8 cellular contexts compared by ENCODE assay signal in genomic region chr10:133329401-133330202, GRCh38. TPM values are rescaled to one million over a fixed set of nuclear protein-coding genes. Genes with fewer than 3 reads are reported as not detected.
A peak's percentile ranks its signal among the peaks of the same experiment; 100 is the strongest.
DNase-seq lines count a peak whose midpoint lies in the region; ATAC-seq and TF ChIP-seq lines count a peak whose summit lies in the region.

No MANE protein-coding gene starts in this region.

- peaks cover 11% of the 10 kb centered on the region for H3K4me1 ChIP-seq in Caco-2
- H3K4me1 ChIP-seq in OCI-LY3 (ENCODE audit: low read length), result no peaks in the 10 kb centered on the region
- H3K4me1 ChIP-seq in naive thymus-derived CD4-positive, alpha-beta T cell (ENCODE audit: control insufficient read depth in 2 of 2, insufficient read depth in 2 of 2, low read length in 2 of 2), result peaks cover 8 to 18% of the 10 kb centered on the region in 2 donors

- H3K27ac ChIP-seq in OCI-LY3 (ENCODE audit: low read length), result no peak overlapping the region
- H3K27ac ChIP-seq in naive thymus-derived CD4-positive, alpha-beta T cell (ENCODE audit: low read depth, low read length), result no peak overlapping the region

- POLR2A ChIA-PET in Caco-2 (lab: Charles Lee), result interaction anchor here (0.6 to 1.1 kb wide), 2 partner anchors 19 to 28 kb away, joined by 3 to 4 read pairs; partner anchors contain the start of gene FUOM
- POLR2A ChIA-PET in naive thymus-derived CD4-positive, alpha-beta T cell (lab: Charles Lee), result interaction anchor here (0.6 to 1.0 kb wide), 2 partner anchors 60 to 706 kb away, joined by 3 to 4 read pairs; no protein-coding TSS in a partner anchor

- no peaks in the 10 kb centered on the region for H3K9me3 Mint-ChIP-seq in Caco-2 (ENCODE audit: unreplicated experiment)
- H3K9me3 Mint-ChIP-seq in naive thymus-derived CD4-positive, alpha-beta T cell, result peaks cover 0 to 8% (median 0%) of the 10 kb centered on the region in 11 donors
- H3K9me3 Mint-ChIP-seq in stimulated activated memory B cell treated with anti-CD40 and anti-IgM and Interleukin-4, amounts not matched to agents 10 μg/mL and 1 μg/mL and 100 μg/mL, for 72 hours, result peaks cover 2% of the 10 kb centered on the region

- ATAC-seq in GM19463 (IDR thresholded peaks at IDR 0.05; ENCODE audit: unreplicated experiment), result peak; percentile 88
- peak; percentile 92 for ATAC-seq in naive thymus-derived CD4-positive, alpha-beta T cell
- ATAC-seq in stimulated activated memory B cell treated with anti-CD40 and anti-IgM and Interleukin-4, amounts not matched to agents 10 μg/mL and 1 μg/mL and 100 μg/mL, for 72 hours, result peak; percentile 89

- H3K27me3 Mint-ChIP-seq in Caco-2 (ENCODE audit: insufficient read depth, unreplicated experiment), result peaks cover 32% of the 10 kb centered on the region
- H3K27me3 Mint-ChIP-seq in naive thymus-derived CD4-positive, alpha-beta T cell, result peaks cover 12 to 77% (median 19%) of the 10 kb centered on the region in 5 donors
- peaks cover 82% of the 10 kb centered on the region for H3K27me3 Mint-ChIP-seq in stimulated activated memory B cell treated with anti-CD40 and anti-IgM and Interleukin-4, amounts not matched to agents 10 μg/mL and 1 μg/mL and 100 μg/mL, for 72 hours

- TF ChIP-seq CTCF in Caco-2 (IDR thresholded peaks at IDR 0.05; ENCODE audit: insufficient read depth in 1 of 2, low read depth in 1 of 2, low read length in 1 of 2, severe bottlenecking in 1 of 2, unreplicated experiment in 1 of 2), result peak; percentile 98 to 99
- TF ChIP-seq CTCF in OCI-LY3 (IDR thresholded peaks at IDR 0.05; ENCODE audit: low read depth, low read length), result peak; percentile 72

- H3K4me1 Mint-ChIP-seq in Caco-2 (ENCODE audit: low read depth, unreplicated experiment), result peaks cover 7% of the 10 kb centered on the region
- peaks cover 4 to 18% (median 12%) of the 10 kb centered on the region in 7 donors for H3K4me1 Mint-ChIP-seq in naive thymus-derived CD4-positive, alpha-beta T cell
- peaks cover 37% of the 10 kb centered on the region for H3K4me1 Mint-ChIP-seq in stimulated activated memory B cell treated with anti-CD40 and anti-IgM and Interleukin-4, amounts not matched to agents 10 μg/mL and 1 μg/mL and 100 μg/mL, for 72 hours

- H3K9ac ChIP-seq in OCI-LY3 (ENCODE audit: low read length), result no peak overlapping the region

- H3K4me3 ChIP-seq in Caco-2 (ENCODE audit: low read depth, low read length) (peak overlapping the region; percentile 11; the same call in 1 of the 2 replicates), OCI-LY3 (ENCODE audit: low read length) (peak overlapping the region; percentile 72)
- H3K4me3 ChIP-seq in naive thymus-derived CD4-positive, alpha-beta T cell (ENCODE audit: low read length), result no peak overlapping the region

- no peaks in the 10 kb centered on the region for H4K20me1 ChIP-seq in OCI-LY3 (ENCODE audit: insufficient read depth, low read length)

- H3K27me3 ChIP-seq in Caco-2 (replicated peaks; ENCODE audit: control insufficient read depth, insufficient read depth, low read length) (0 out of 2 replicates have a peak, but pooled peaks cover 3% of the 10 kb centered on the region), OCI-LY3 (ENCODE audit: low read depth, low read length) (peaks cover 8% of the 10 kb centered on the region)
- peaks cover 8 to 12% of the 10 kb centered on the region in 2 donors for H3K27me3 ChIP-seq in naive thymus-derived CD4-positive, alpha-beta T cell (ENCODE audit: control insufficient read depth in 2 of 2, insufficient read depth in 2 of 2, low read length in 2 of 2)

- H3K36me3 Mint-ChIP-seq in Caco-2 (ENCODE audit: insufficient read depth, unreplicated experiment), result peaks cover 5% of the 10 kb centered on the region
- H3K36me3 Mint-ChIP-seq in naive thymus-derived CD4-positive, alpha-beta T cell, result no peaks in the 10 kb centered on the region
- H3K36me3 Mint-ChIP-seq in stimulated activated memory B cell treated with anti-CD40 and anti-IgM and Interleukin-4, amounts not matched to agents 10 μg/mL and 1 μg/mL and 100 μg/mL, for 72 hours, result no peaks in the 10 kb centered on the region

- peak overlapping the region; percentile 66 for H3K4me3 Mint-ChIP-seq in Caco-2 (ENCODE audit: unreplicated experiment)
- peak overlapping the region in 8 of 10 donors; percentile 10 to 58 (median 42) for H3K4me3 Mint-ChIP-seq in naive thymus-derived CD4-positive, alpha-beta T cell
- H3K4me3 Mint-ChIP-seq in stimulated activated memory B cell treated with anti-CD40 and anti-IgM and Interleukin-4, amounts not matched to agents 10 μg/mL and 1 μg/mL and 100 μg/mL, for 72 hours, result peak overlapping the region; percentile 77

- intact Hi-C loops in Caco-2 (cut with micrococcal nuclease; ENCODE audit: unreplicated experiment), result loop anchor here (1.0 to 5.0 kb wide), 4 partner anchors 21 to 191 kb away; partner anchors contain the start of genes ECHS1 and MTG1
- intact Hi-C loops in naive thymus-derived CD4-positive, alpha-beta T cell (cut with micrococcal nuclease), result loop anchor here (1.0 to 5.0 kb wide), 11 partner anchors 28 to 387 kb away; partner anchors contain the start of genes MTG1 (in 2 of the 2), CFAP46 (in 1 of the 2), PAOX (in 1 of the 2) and SCART1 (in 1 of the 2)

- CTCF ChIA-PET in Caco-2 (lab: Charles Lee), result interaction anchor here (0.6 to 2.1 kb wide), 13 partner anchors 10 to 153 kb away, joined by 3 to 11 read pairs (median 3); partner anchors contain the start of genes FUOM and MTG1
- CTCF ChIA-PET in naive thymus-derived CD4-positive, alpha-beta T cell (lab: Charles Lee), result interaction anchor here (0.5 to 1.9 kb wide), 19 partner anchors 8 to 284 kb away, joined by 3 to 17 read pairs (median 4); partner anchors contain the start of gene FUOM

- H3K27ac Mint-ChIP-seq in Caco-2 (ENCODE audit: unreplicated experiment), result no peak overlapping the region
- peak overlapping the region in 1 of 9 donors; percentile 71 for H3K27ac Mint-ChIP-seq in naive thymus-derived CD4-positive, alpha-beta T cell
- H3K27ac Mint-ChIP-seq in stimulated activated memory B cell treated with anti-CD40 and anti-IgM and Interleukin-4, amounts not matched to agents 10 μg/mL and 1 μg/mL and 100 μg/mL, for 72 hours, result no peak overlapping the region

- H3K9me3 ChIP-seq in Caco-2, result peaks cover 5% of the 10 kb centered on the region; the same call in 1 of the 2 replicates
- no peaks in the 10 kb centered on the region for H3K9me3 ChIP-seq in OCI-LY3 (ENCODE audit: insufficient read depth, low read length)
- H3K9me3 ChIP-seq in naive thymus-derived CD4-positive, alpha-beta T cell (ENCODE audit: control insufficient read depth in 2 of 3, low read length in 3 of 3), result no peaks in the 10 kb centered on the region

- no peaks in the 10 kb centered on the region for H3K36me3 ChIP-seq in Caco-2 (ENCODE audit: control insufficient read depth, insufficient read depth, low read length)
- H3K36me3 ChIP-seq in OCI-LY3 (replicated peaks; ENCODE audit: low read depth, low read length), result no peaks in the 10 kb centered on the region
- no peaks in the 10 kb centered on the region for H3K36me3 ChIP-seq in naive thymus-derived CD4-positive, alpha-beta T cell (ENCODE audit: control insufficient read depth in 2 of 3, insufficient read depth in 3 of 3, low read length in 3 of 3)

- H3K4me2 ChIP-seq in OCI-LY3 (ENCODE audit: low read length), result peak overlapping the region; percentile 86

- no peak for TF ChIP-seq POLR2A in erythroblast (IDR thresholded peaks at IDR 0.05; ENCODE audit: low read length)

- BruUV-seq in Caco-2 (replicated peaks; lab: Mats Ljungman, UMichigan), result no TSS peak

- H2AFZ ChIP-seq in OCI-LY3 (ENCODE audit: low read depth, low read length), result peak overlapping the region; percentile 65; the same call in 1 of the 2 replicates

- H3K79me2 ChIP-seq in OCI-LY3 (ENCODE audit: low read length), result no peaks in the 10 kb centered on the region

- DNase-seq in Caco-2, result peak; percentile 88 to 93
- DNase-seq in HS-5 (ENCODE audit: low read depth), result peak; percentile 51
- DNase-seq in activated T-cell treated with anti-CD3 and anti-CD28 coated beads for 1 hour (ENCODE audit: low read depth), result peak; percentile 89
- peak; percentile 78 to 88 for DNase-seq in erythroblast (lab: John Stamatoyannopoulos, UW)
- peak; percentile 72 to 88 (median 82) for DNase-seq in naive thymus-derived CD4-positive, alpha-beta T cell

RNA-seq across cellular contexts. Expression of gene CALY, which starts 7.1 kb away (rescaled TPM):
- total RNA-seq in Caco-2 (2022), result not detected in 2 replicates
- total RNA-seq in naive thymus-derived CD4-positive, alpha-beta T cell, result 1 to 10 TPM in 4 of 5 experiments, not detected in 1; 1.5 to 5.1 (median 3.4) TPM
- polyA plus RNA-seq in naive thymus-derived CD4-positive, alpha-beta T cell, result under 1 TPM; 0.33 to 0.91 TPM

RNA-seq across cellular contexts. Expression of gene PRAP1, which starts 17.6 kb away (rescaled TPM):
- total RNA-seq in Caco-2 (2022), result 0.34 TPM in 1 of 2 replicates, not detected in the other
- total RNA-seq in naive thymus-derived CD4-positive, alpha-beta T cell, result not detected
- not detected for polyA plus RNA-seq in naive thymus-derived CD4-positive, alpha-beta T cell

RNA-seq across cellular contexts. Expression of gene ZNF511, which starts 20.9 kb away (rescaled TPM):
- total RNA-seq in Caco-2 (2022), result 98.5 and 112 TPM in 2 replicates
- total RNA-seq in naive thymus-derived CD4-positive, alpha-beta T cell, result 10 to 100 TPM; 29.6 to 49.8 (median 32.8) TPM
- polyA plus RNA-seq in naive thymus-derived CD4-positive, alpha-beta T cell, result 10 to 100 TPM; 78.9 to 88.1 TPM

RNA-seq across cellular contexts. Expression of gene TUBGCP2, which starts 20.9 kb away (rescaled TPM):
- total RNA-seq in Caco-2 (2022), result 92.2 and 93.3 TPM in 2 replicates
- total RNA-seq in naive thymus-derived CD4-positive, alpha-beta T cell, result 10 to 100 TPM; 67.7 to 97.0 (median 69.5) TPM
- 10 to 100 TPM; 29.6 to 32.6 TPM for polyA plus RNA-seq in naive thymus-derived CD4-positive, alpha-beta T cell

RNA-seq across cellular contexts. Expression of gene FUOM, which starts 28.2 kb away (rescaled TPM):
- 108 and 119 TPM in 2 replicates for total RNA-seq in Caco-2 (2022)
- 10 to 100 TPM; 11.2 to 24.6 (median 16.9) TPM for total RNA-seq in naive thymus-derived CD4-positive, alpha-beta T cell
- polyA plus RNA-seq in naive thymus-derived CD4-positive, alpha-beta T cell, result 10 to 100 TPM; 21.9 to 22.9 TPM
